ENCODE assay signal across 13 cellular contexts in genomic region chr4:37204740-37205139, GRCh38. TPM values are rescaled to one million over a fixed set of nuclear protein-coding genes. Genes with fewer than 3 reads are reported as not detected.
"Had no signal": no experiment of that assay in that cellular context is flagged by ENCODE, and none has a peak within 500 bp of the region (broad histone marks: within the 10 kb centered on the region; RNA-seq: fewer than 3 reads in every experiment).

No MANE protein-coding gene starts in this region.

RNA-seq across cellular contexts. Expression of gene NWD2, which starts 39.8 kb away (rescaled TPM):
- total RNA-seq: activated B cell treated with CpG ODN at 0.5 μM for 24 hours; activated CD4-positive, alpha-beta memory T cell treated with anti-CD3 and anti-CD28 coated beads for 36 hours; activated CD4-positive, alpha-beta memory T cell treated with anti-CD3 and anti-CD28 coated beads, Interleukin-2, amount 10 ng/mL, durations not matched to agents 7 days and 5 days; activated CD4-positive, alpha-beta T cell treated with anti-CD3 and anti-CD28 coated beads for 36 hours; activated CD4-positive, alpha-beta T cell treated with anti-CD3 and anti-CD28 coated beads, Interleukin-2, amount 10 ng/mL, durations not matched to agents 24 days and 14 days; activated CD4-positive, alpha-beta T cell treated with anti-CD3 and anti-CD28 coated beads, Interleukin-2, amount 10 ng/mL, durations not matched to agents 7 days and 5 days; activated CD8-positive, alpha-beta memory T cell treated with anti-CD3 and anti-CD28 coated beads for 36 hours; activated CD8-positive, alpha-beta memory T cell treated with anti-CD3 and anti-CD28 coated beads, Interleukin-2, amount 10 ng/mL, durations not matched to agents 7 days and 5 days; activated CD8-positive, alpha-beta T cell treated with anti-CD3 and anti-CD28 coated beads for 36 hours; activated CD8-positive, alpha-beta T cell treated with anti-CD3 and anti-CD28 coated beads, Interleukin-2, amount 10 ng/mL, durations not matched to agents 7 days and 5 days; T-helper 1 cell treated with Interleukin-12 subunit alpha and Interleukin-12 subunit beta and Interleukin-4 antibody, amounts not matched to agents 30 ng/mL and 1 ng/mL, for 36 hours; T-helper 17 cell; T-helper 2 cell treated with Interferon-gamma antibody and Interleukin-4, amounts not matched to agents 100 ng/mL and 5 ng/mL, for 36 hours had no signal
